Comparison of ENCODE assay signal across 22 cellular contexts in genomic region chr17:53101706-53102105, GRCh38.
"Had no signal": no experiment of that assay in that cellular context is flagged by ENCODE, and none has a peak within 500 bp of the region (broad histone marks: within the 10 kb centered on the region; RNA-seq: fewer than 3 reads in every experiment).

No MANE protein-coding gene starts in this region.

- H3K9me3 ChIP-seq: lower lobe of right lung, pancreas, right lobe of liver, thoracic aorta, tibial nerve, upper lobe of right lung, uterus had no signal

- H3K4me1 Mint-ChIP-seq: immature natural killer cell; naive thymus-derived CD8-positive, alpha-beta T cell; nephron progenitor cell; stimulated activated naive B cell treated with anti-CD40 and anti-IgM and Interleukin-4, amounts not matched to agents 10 μg/mL and 1 μg/mL and 100 μg/mL, for 72 hours had no signal

- H3K4me3 Mint-ChIP-seq: immature natural killer cell; naive thymus-derived CD8-positive, alpha-beta T cell; nephron progenitor cell; stimulated activated naive B cell treated with anti-CD40 and anti-IgM and Interleukin-4, amounts not matched to agents 10 μg/mL and 1 μg/mL and 100 μg/mL, for 72 hours; stimulated activated naive CD8-positive, alpha-beta T cell treated with anti-CD3 and anti-CD28 coated beads, Interleukin-15, Interleukin-2, amounts not matched to agents 100 ng/mL and 50 ng/mL, for 24 hours had no signal

- H3K9me3 Mint-ChIP-seq: nephron progenitor cell had no signal

- H3K36me3 ChIP-seq: lower lobe of right lung, pancreas, right lobe of liver, thoracic aorta, tibial nerve, upper lobe of right lung, uterus had no signal

- H3K4me3 ChIP-seq: dorsolateral prefrontal cortex, lower lobe of right lung, pancreas, right lobe of liver, thoracic aorta, tibial nerve, upper lobe of right lung, uterus had no signal

- H3K27me3 ChIP-seq: dorsolateral prefrontal cortex, pancreas, tibial nerve, upper lobe of right lung, uterus had no signal

- H3K27ac Mint-ChIP-seq: immature natural killer cell; naive thymus-derived CD8-positive, alpha-beta T cell; nephron progenitor cell; stimulated activated naive B cell treated with anti-CD40 and anti-IgM and Interleukin-4, amounts not matched to agents 10 μg/mL and 1 μg/mL and 100 μg/mL, for 72 hours; stimulated activated naive CD8-positive, alpha-beta T cell treated with anti-CD3 and anti-CD28 coated beads, Interleukin-15, Interleukin-2, amounts not matched to agents 100 ng/mL and 50 ng/mL, for 24 hours had no signal

- DNase-seq: dorsolateral prefrontal cortex; effector CD4-positive, alpha-beta T cell; hypothalamus; immature natural killer cell; islet precursor cell; left ventricle myocardium superior; lower lobe of right lung; naive thymus-derived CD8-positive, alpha-beta T cell; nephron progenitor cell; occipital lobe; pancreas; retina; right lobe of liver; small intestine; stimulated activated CD4-positive, alpha-beta T cell treated with anti-CD3 and anti-CD28 coated beads, Interleukin-15, amount 100 ng/mL, for 24 hours; stimulated activated CD4-positive, alpha-beta T cell treated with anti-CD3 and anti-CD28 coated beads, Interleukin-2, amount 100 ng/mL, for 48 hours; stimulated activated naive B cell treated with anti-CD40 and anti-IgM and Interleukin-4, amounts not matched to agents 10 μg/mL and 1 μg/mL and 100 μg/mL, for 72 hours; upper lobe of right lung; uterus had no signal

- H3K27ac ChIP-seq: dorsolateral prefrontal cortex, lower lobe of right lung, pancreas, right lobe of liver, thoracic aorta, tibial nerve, upper lobe of right lung, uterus had no signal

- H3K4me1 ChIP-seq: lower lobe of right lung, pancreas, right lobe of liver, upper lobe of right lung, uterus had no signal

- H3K27me3 Mint-ChIP-seq: naive thymus-derived CD8-positive, alpha-beta T cell; stimulated activated naive B cell treated with anti-CD40 and anti-IgM and Interleukin-4, amounts not matched to agents 10 μg/mL and 1 μg/mL and 100 μg/mL, for 72 hours; stimulated activated naive CD8-positive, alpha-beta T cell treated with anti-CD3 and anti-CD28 coated beads, Interleukin-15, Interleukin-2, amounts not matched to agents 100 ng/mL and 50 ng/mL, for 24 hours had no signal

- H3K36me3 Mint-ChIP-seq: naive thymus-derived CD8-positive, alpha-beta T cell; stimulated activated naive B cell treated with anti-CD40 and anti-IgM and Interleukin-4, amounts not matched to agents 10 μg/mL and 1 μg/mL and 100 μg/mL, for 72 hours had no signal
